9 cellular contexts compared by ENCODE assay signal in genomic region chr2:28276076-28276618, GRCh38.
DNase-seq lines count a peak whose midpoint lies in the region; ATAC-seq and TF ChIP-seq lines count a peak whose summit lies in the region.
"Had no signal": no experiment of that assay in that cellular context is flagged by ENCODE, and none has a peak within 500 bp of the region (broad histone marks: within the 10 kb centered on the region; RNA-seq: fewer than 3 reads in every experiment).

No MANE protein-coding gene starts in this region.

- no peaks in the 10 kb centered on the region for H3K36me3 ChIP-seq in urinary bladder (ENCODE audit: insufficient read depth)
- H3K36me3 ChIP-seq: cardiac muscle cell had no signal

- no peak for TF ChIP-seq CTCF in natural killer cell (IDR thresholded peaks at IDR 0.05)

- H3K27ac Mint-ChIP-seq in natural killer cell treated with Interleukin-12 subunit alpha and Interleukin-12 subunit beta and Interleukin-15 and Interleukin-18, amount 100 ng/mL, for 72 hours: peak overlapping the region; percentile 81 to 93
- no peak overlapping the region for H3K27ac Mint-ChIP-seq in natural killer cell

- intact Hi-C loops in natural killer cell (cut with micrococcal nuclease) (loop anchor here (10.0 kb wide), 1 partner anchor 179 kb away; no protein-coding TSS in a partner anchor), left colon (cut with DNase I, micrococcal nuclease) (no loop called here)

- peak overlapping the region; percentile 75 for H3K27ac ChIP-seq in urinary bladder (ENCODE audit: low read depth)
- H3K27ac ChIP-seq in substantia nigra (ENCODE audit: low read depth, low read length, poor library complexity, severe bottlenecking): no peak overlapping the region
- H3K27ac ChIP-seq: cardiac muscle cell had no signal

- H3K9me3 Mint-ChIP-seq in natural killer cell treated with Interleukin-12 subunit alpha and Interleukin-12 subunit beta and Interleukin-15 and Interleukin-18, amount 100 ng/mL, for 72 hours: peaks cover 3% of the 10 kb centered on the region
- no peaks in the 10 kb centered on the region for H3K9me3 Mint-ChIP-seq in natural killer cell

- H3K4me3 ChIP-seq in urinary bladder (ENCODE audit: low read depth, low read length): no peak overlapping the region
- H3K4me3 ChIP-seq: cardiac muscle cell had no signal

- peaks cover 5% of the 10 kb centered on the region for H3K36me3 Mint-ChIP-seq in natural killer cell treated with Interleukin-12 subunit alpha and Interleukin-12 subunit beta and Interleukin-15 and Interleukin-18, amount 100 ng/mL, for 72 hours
- no peaks in the 10 kb centered on the region for H3K36me3 Mint-ChIP-seq in natural killer cell

- peaks cover 43 to 46% of the 10 kb centered on the region in 2 donors for H3K4me1 Mint-ChIP-seq in natural killer cell treated with Interleukin-12 subunit alpha and Interleukin-12 subunit beta and Interleukin-15 and Interleukin-18, amount 100 ng/mL, for 72 hours (ENCODE audit: low read depth in 2 of 2)
- peaks cover 22 to 34% of the 10 kb centered on the region in 2 donors for H3K4me1 Mint-ChIP-seq in natural killer cell

- 35% methylated on average over 11 of the region's 11 CpGs for WGBS in urinary bladder

- H3K27me3 Mint-ChIP-seq in natural killer cell treated with Interleukin-12 subunit alpha and Interleukin-12 subunit beta and Interleukin-15 and Interleukin-18, amount 100 ng/mL, for 72 hours: no peaks in the 10 kb centered on the region
- H3K27me3 Mint-ChIP-seq in natural killer cell (ENCODE audit: low read depth in 2 of 2): no peaks in the 10 kb centered on the region

- H3K4me1 ChIP-seq in urinary bladder (ENCODE audit: insufficient read depth): no peaks in the 10 kb centered on the region

- DNase-seq in natural killer cell treated with Interleukin-12 subunit alpha and Interleukin-12 subunit beta and Interleukin-15 and Interleukin-18, amount 100 ng/mL, for 72 hours (ENCODE audit: low spot score): no peak
- no peak for DNase-seq in natural killer cell
- DNase-seq in M059J (ENCODE audit: low read depth): peak; percentile 99
- DNase-seq in amniotic epithelial cell (ENCODE audit: low read depth): peak; percentile 99
- no peak for DNase-seq in left colon
- DNase-seq in substantia nigra (lab: John Stamatoyannopoulos, UW): no peak

- peak; percentile 78 to 85 for ATAC-seq in natural killer cell treated with Interleukin-12 subunit alpha and Interleukin-12 subunit beta and Interleukin-15 and Interleukin-18, amount 100 ng/mL, for 72 hours
- ATAC-seq in natural killer cell: no peak
- ATAC-seq in left colon: peak; percentile 51
- ATAC-seq in HG03342 (IDR thresholded peaks at IDR 0.05; ENCODE audit: unreplicated experiment): no peak

- H3K4me3 Mint-ChIP-seq in natural killer cell treated with Interleukin-12 subunit alpha and Interleukin-12 subunit beta and Interleukin-15 and Interleukin-18, amount 100 ng/mL, for 72 hours: peak overlapping the region; percentile 8
- H3K4me3 Mint-ChIP-seq in natural killer cell: no peak overlapping the region

Comparison
In these comparisons a context has a peak if more than half of its experiments do, and no peak if none do; other contexts are left out.
1. ATAC-seq: peak in natural killer cell treated with Interleukin-12 subunit alpha and Interleukin-12 subunit beta and Interleukin-15 and Interleukin-18, amount 100 ng/mL, for 72 hours (2 of 2) and left colon (single experiment); none in natural killer cell (0 of 3) and HG03342 (single experiment).
2. H3K27ac Mint-ChIP-seq: peak in natural killer cell treated with Interleukin-12 subunit alpha and Interleukin-12 subunit beta and Interleukin-15 and Interleukin-18, amount 100 ng/mL, for 72 hours (2 of 2); none in natural killer cell (0 of 2).
3. DNase-seq: peak in M059J (single experiment) and amniotic epithelial cell (single experiment); none in natural killer cell treated with Interleukin-12 subunit alpha and Interleukin-12 subunit beta and Interleukin-15 and Interleukin-18, amount 100 ng/mL, for 72 hours (single experiment), natural killer cell (single experiment), left colon (0 of 2) and substantia nigra (0 of 49).